ENCODE assay signal across 38 cellular contexts in genomic region chr5:61398440-61398839, GRCh38.
"Had no signal": no experiment of that assay in that cellular context is flagged by ENCODE, and none has a peak within 500 bp of the region (broad histone marks: within the 10 kb centered on the region; RNA-seq: fewer than 3 reads in every experiment).

No MANE protein-coding gene starts in this region.

- H3K27me3 ChIP-seq: adrenal gland, ascending aorta, body of pancreas, brain microvascular endothelial cell, breast epithelium, cardiac muscle cell had no signal

- H3K36me3 Mint-ChIP-seq: activated naive CD4-positive, alpha-beta T cell treated with anti-CD3 and anti-CD28 coated beads, Interleukin-2, amount 10 ng/mL, durations not matched to agents 7 days and 5 days; activated naive CD4-positive, alpha-beta T cell treated with anti-CD3 and anti-CD28 coated beads, Interleukin-2, amount 50 U/mL, for 72 hours had no signal

- H3K27ac Mint-ChIP-seq: activated naive CD4-positive, alpha-beta T cell treated with anti-CD3 and anti-CD28 coated beads for 36 hours; activated naive CD4-positive, alpha-beta T cell treated with anti-CD3 and anti-CD28 coated beads, Interleukin-2, amount 10 ng/mL, durations not matched to agents 7 days and 5 days; activated naive CD4-positive, alpha-beta T cell treated with anti-CD3 and anti-CD28 coated beads, Interleukin-2, amount 50 U/mL, for 24 hours; activated naive CD8-positive, alpha-beta T cell; activated naive CD8-positive, alpha-beta T cell treated with anti-CD3 and anti-CD28 coated beads for 36 hours; activated naive CD8-positive, alpha-beta T cell treated with anti-CD3 and anti-CD28 coated beads, Interleukin-2, amount 10 ng/mL, durations not matched to agents 7 days and 5 days; activated naive CD8-positive, alpha-beta T cell treated with anti-CD3 and anti-CD28 coated beads, Interleukin-2, amount 50 U/mL, for 24 hours; activated T-cell treated with anti-CD3 and anti-CD28 coated beads, Interleukin-2, amount 50 U/mL, for 24 hours; activated T-cell treated with anti-CD3 and anti-CD28 coated beads, Interleukin-2, amount 50 U/mL, for 72 hours; activated T-helper 1 cell treated with anti-CD3 and anti-CD28 coated beads, Interleukin-12 subunit alpha, Interleukin-12 subunit beta, Interleukin-2, Interleukin-4 antibody, amounts not matched to agents 30 ng/mL and 10 ng/mL and 1 ng/mL, durations not matched to agents 14 hours and 24 hours and 36 hours; activated T-helper 17 cell treated with anti-CD3 and anti-CD28 coated beads, Interleukin-2, amount 50 U/mL, for 72 hours; activated T-helper 2 cell treated with anti-CD3 and anti-CD28 coated beads, Interferon-gamma antibody, Interleukin-2, Interleukin-4, amounts not matched to agents 10 μg/mL and 5 μg/mL and 100 μg/mL, durations not matched to agents 14 hours and 24 hours and 36 hours had no signal

- H3K9me3 ChIP-seq: adrenal gland, ascending aorta, body of pancreas, breast epithelium had no signal

- H3K4me3 Mint-ChIP-seq: activated naive CD4-positive, alpha-beta T cell treated with anti-CD3 and anti-CD28 coated beads for 36 hours; activated naive CD4-positive, alpha-beta T cell treated with anti-CD3 and anti-CD28 coated beads, Interleukin-2, amount 10 ng/mL, durations not matched to agents 7 days and 5 days; activated naive CD4-positive, alpha-beta T cell treated with anti-CD3 and anti-CD28 coated beads, Interleukin-2, amount 50 U/mL, for 24 hours; activated naive CD8-positive, alpha-beta T cell; activated naive CD8-positive, alpha-beta T cell treated with anti-CD3 and anti-CD28 coated beads for 36 hours; activated naive CD8-positive, alpha-beta T cell treated with anti-CD3 and anti-CD28 coated beads, Interleukin-2, amount 10 ng/mL, durations not matched to agents 7 days and 5 days; activated naive CD8-positive, alpha-beta T cell treated with anti-CD3 and anti-CD28 coated beads, Interleukin-2, amount 50 U/mL, for 24 hours; activated T-cell treated with anti-CD3 and anti-CD28 coated beads, Interleukin-2, amount 50 U/mL, for 24 hours; activated T-cell treated with anti-CD3 and anti-CD28 coated beads, Interleukin-2, amount 50 U/mL, for 4 hours; activated T-cell treated with anti-CD3 and anti-CD28 coated beads, Interleukin-2, amount 50 U/mL, for 72 hours; activated T-helper 1 cell treated with anti-CD3 and anti-CD28 coated beads, Interleukin-12 subunit alpha, Interleukin-12 subunit beta, Interleukin-2, Interleukin-4 antibody, amounts not matched to agents 30 ng/mL and 10 ng/mL and 1 ng/mL, durations not matched to agents 14 hours and 24 hours and 36 hours; activated T-helper 17 cell treated with anti-CD3 and anti-CD28 coated beads, Interleukin-2, amount 50 U/mL, for 72 hours; brain; central memory CD8-positive, alpha-beta T cell had no signal

- H3K4me3 ChIP-seq: adrenal gland, ascending aorta, body of pancreas, breast epithelium, cardiac muscle cell had no signal

- H3K36me3 ChIP-seq: adrenal gland, ascending aorta, brain microvascular endothelial cell, breast epithelium, cardiac muscle cell had no signal

- DNase-seq: activated effector memory CD4-positive, alpha-beta T cell treated with anti-CD3 and anti-CD28 coated beads, Interleukin-2, amount 50 U/mL, for 16 hours; activated effector memory CD4-positive, alpha-beta T cell treated with Interleukin-2 at 50 U/mL for 16 hours; activated gamma-delta T cell; activated gamma-delta T cell treated with Interleukin-2 at 50 U/mL for 16 hours; activated naive CD4-positive, alpha-beta T cell; activated naive CD4-positive, alpha-beta T cell treated with anti-CD3 and anti-CD28 coated beads for 36 hours; activated naive CD4-positive, alpha-beta T cell treated with anti-CD3 and anti-CD28 coated beads, Interleukin-2, amount 10 ng/mL, durations not matched to agents 7 days and 5 days; activated naive CD4-positive, alpha-beta T cell treated with anti-CD3 and anti-CD28 coated beads, Interleukin-2, amount 50 U/mL, for 16 hours; activated naive CD4-positive, alpha-beta T cell treated with Interleukin-2 at 50 U/mL for 16 hours; activated naive CD8-positive, alpha-beta T cell treated with anti-CD3 and anti-CD28 coated beads for 36 hours; activated naive CD8-positive, alpha-beta T cell treated with anti-CD3 and anti-CD28 coated beads, Interleukin-2, amount 10 ng/mL, durations not matched to agents 7 days and 5 days; activated naive CD8-positive, alpha-beta T cell treated with anti-CD3 and anti-CD28 coated beads, Interleukin-2, amount 50 U/mL, for 24 hours; activated T-cell treated with anti-CD3 and anti-CD28 coated beads, Interleukin-2, amount 50 U/mL, for 1 hour; activated T-cell treated with anti-CD3 and anti-CD28 coated beads, Interleukin-2, amount 50 U/mL, for 24 hours; activated T-cell treated with anti-CD3 and anti-CD28 coated beads, Interleukin-2, amount 50 U/mL, for 4 hours; activated T-cell treated with anti-CD3 and anti-CD28 coated beads, Interleukin-2, amount 50 U/mL, for 48 hours; activated T-cell treated with anti-CD3 and anti-CD28 coated beads, Interleukin-2, amount 50 U/mL, for 72 hours; adrenal gland; amniotic stem cell; amygdala; anterior cingulate cortex; aorta; body of pancreas; brain microvascular endothelial cell; caudate nucleus; central memory CD4-positive, alpha-beta T cell; cerebellar nuclear complex had no signal

- H3K4me1 ChIP-seq: breast epithelium had no signal

- H3K27ac ChIP-seq: adrenal gland, ascending aorta, body of pancreas, brain microvascular endothelial cell, breast epithelium, cardiac muscle cell had no signal

- H3K9me3 Mint-ChIP-seq: activated naive CD4-positive, alpha-beta T cell treated with anti-CD3 and anti-CD28 coated beads, Interleukin-2, amount 10 ng/mL, durations not matched to agents 7 days and 5 days; activated naive CD4-positive, alpha-beta T cell treated with anti-CD3 and anti-CD28 coated beads, Interleukin-2, amount 50 U/mL, for 24 hours; activated naive CD4-positive, alpha-beta T cell treated with anti-CD3 and anti-CD28 coated beads, Interleukin-2, amount 50 U/mL, for 72 hours; activated naive CD8-positive, alpha-beta T cell treated with anti-CD3 and anti-CD28 coated beads, Interleukin-2, amount 10 ng/mL, durations not matched to agents 7 days and 5 days; activated naive CD8-positive, alpha-beta T cell treated with anti-CD3 and anti-CD28 coated beads, Interleukin-2, amount 50 U/mL, for 24 hours; activated T-cell treated with anti-CD3 and anti-CD28 coated beads, Interleukin-2, amount 50 U/mL, for 24 hours; activated T-cell treated with anti-CD3 and anti-CD28 coated beads, Interleukin-2, amount 50 U/mL, for 4 hours; activated T-cell treated with anti-CD3 and anti-CD28 coated beads, Interleukin-2, amount 50 U/mL, for 72 hours; activated T-helper 1 cell treated with anti-CD3 and anti-CD28 coated beads, Interleukin-12 subunit alpha, Interleukin-12 subunit beta, Interleukin-2, Interleukin-4 antibody, amounts not matched to agents 30 ng/mL and 10 ng/mL and 1 ng/mL, durations not matched to agents 14 hours and 24 hours and 36 hours; activated T-helper 17 cell treated with anti-CD3 and anti-CD28 coated beads, Interleukin-2, amount 50 U/mL, for 72 hours; activated T-helper 2 cell treated with anti-CD3 and anti-CD28 coated beads, Interferon-gamma antibody, Interleukin-2, Interleukin-4, amounts not matched to agents 10 μg/mL and 5 μg/mL and 100 μg/mL, durations not matched to agents 14 hours and 24 hours and 36 hours; central memory CD8-positive, alpha-beta T cell had no signal

- ATAC-seq: activated naive CD4-positive, alpha-beta T cell treated with anti-CD3 and anti-CD28 coated beads, Interleukin-2, amount 50 U/mL, for 72 hours; activated naive CD8-positive, alpha-beta T cell treated with anti-CD3 and anti-CD28 coated beads, Interleukin-2, amount 50 U/mL, for 24 hours; activated T-cell treated with anti-CD3 and anti-CD28 coated beads, Interleukin-2, amount 50 U/mL, for 4 hours; activated T-cell treated with anti-CD3 and anti-CD28 coated beads, Interleukin-2, amount 50 U/mL, for 72 hours; activated T-helper 17 cell treated with anti-CD3 and anti-CD28 coated beads, Interleukin-2, amount 50 U/mL, for 72 hours; body of pancreas had no signal

- H3K27me3 Mint-ChIP-seq: activated naive CD4-positive, alpha-beta T cell treated with anti-CD3 and anti-CD28 coated beads, Interleukin-2, amount 10 ng/mL, durations not matched to agents 7 days and 5 days; activated naive CD4-positive, alpha-beta T cell treated with anti-CD3 and anti-CD28 coated beads, Interleukin-2, amount 50 U/mL, for 24 hours; activated naive CD8-positive, alpha-beta T cell; activated naive CD8-positive, alpha-beta T cell treated with anti-CD3 and anti-CD28 coated beads for 36 hours; activated naive CD8-positive, alpha-beta T cell treated with anti-CD3 and anti-CD28 coated beads, Interleukin-2, amount 10 ng/mL, durations not matched to agents 7 days and 5 days; activated naive CD8-positive, alpha-beta T cell treated with anti-CD3 and anti-CD28 coated beads, Interleukin-2, amount 50 U/mL, for 24 hours; activated T-cell treated with anti-CD3 and anti-CD28 coated beads, Interleukin-2, amount 50 U/mL, for 24 hours; activated T-helper 17 cell treated with anti-CD3 and anti-CD28 coated beads, Interleukin-2, amount 50 U/mL, for 72 hours; brain; central memory CD8-positive, alpha-beta T cell had no signal
